In the genomic region with DNA sequence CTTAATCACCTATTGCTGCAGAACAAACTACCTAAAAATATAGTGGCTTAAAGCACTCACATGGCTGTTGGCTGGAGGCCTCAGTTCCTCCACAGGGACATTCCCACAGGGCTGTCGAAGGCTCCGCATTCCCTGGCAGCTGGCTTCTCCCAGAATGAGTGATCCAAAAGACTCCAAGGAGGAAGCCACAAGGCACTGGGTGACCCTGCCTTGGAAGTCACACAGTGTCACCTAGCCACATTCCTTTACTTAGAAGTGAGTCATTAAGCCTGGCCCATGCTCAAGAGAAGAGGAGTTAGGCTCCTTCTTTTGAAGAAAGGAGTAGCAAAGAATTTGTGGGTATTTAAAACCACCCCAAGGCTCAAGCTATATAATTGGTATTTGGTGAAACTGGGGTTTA, we compare ENCODE assay signal across 16 cellular contexts.
DNase-seq lines count a peak whose midpoint lies in the region; ATAC-seq and TF ChIP-seq lines count a peak whose summit lies in the region.
"Had no signal": no experiment of that assay in that cellular context is flagged by ENCODE, and none has a peak within 500 bp of the region (broad histone marks: within the 10 kb centered on the region; RNA-seq: fewer than 3 reads in every experiment).

No MANE protein-coding gene starts in this region.

- peak overlapping the region; percentile 42 for H3K4me3 Mint-ChIP-seq in Caco-2 (ENCODE audit: unreplicated experiment)
- no peak overlapping the region for H3K4me3 Mint-ChIP-seq in endodermal cell
- H3K4me3 Mint-ChIP-seq: activated CD8-positive, alpha-beta T cell treated with anti-CD3 and anti-CD28 coated beads, Interleukin-2, amount 10 ng/mL, durations not matched to agents 7 days and 5 days; activated naive CD4-positive, alpha-beta T cell treated with anti-CD3 and anti-CD28 coated beads, Interleukin-2, amount 10 ng/mL, durations not matched to agents 7 days and 5 days; CD4-positive, alpha-beta T cell had no signal

- H3K4me3 ChIP-seq in Caco-2 (ENCODE audit: low read depth, low read length) = no peak overlapping the region
- no peak overlapping the region for H3K4me3 ChIP-seq in LNCaP clone FGC (ENCODE audit: low read depth, low read length)
- no peak overlapping the region for H3K4me3 ChIP-seq in endodermal cell (ENCODE audit: low read length)
- no peak overlapping the region for H3K4me3 ChIP-seq in esophagus squamous epithelium
- H3K4me3 ChIP-seq: left ventricle myocardium inferior had no signal

- POLR2A ChIA-PET in Caco-2 (lab: Charles Lee) = interaction anchor here (0.6 kb wide), 2 partner anchors 64 to 1578 kb away, joined by 5 to 10 read pairs; no protein-coding TSS in a partner anchor

- peak; percentile 71 to 82 for DNase-seq in Caco-2
- peak; percentile 53 for DNase-seq in LNCaP clone FGC (ENCODE audit: low read depth)
- DNase-seq in endodermal cell = peak; percentile 82
- DNase-seq in myocyte (ENCODE audit: low read depth) = peak; percentile 91
- DNase-seq in esophagus squamous epithelium (lab: John Stamatoyannopoulos, UW) = no peak
- no peak for DNase-seq in NCI-H345 (lab: John Stamatoyannopoulos, UW)
- DNase-seq: activated CD8-positive, alpha-beta T cell treated with anti-CD3 and anti-CD28 coated beads, Interleukin-2, amount 10 ng/mL, durations not matched to agents 7 days and 5 days; activated naive CD4-positive, alpha-beta T cell treated with anti-CD3 and anti-CD28 coated beads, Interleukin-2, amount 10 ng/mL, durations not matched to agents 7 days and 5 days; CD4-positive, alpha-beta T cell; left ventricle myocardium inferior; NCI-H1694 treated with DMSO at 0.1 percent for 48 hours; nucleus accumbens; stimulated activated CD4-positive, alpha-beta T cell treated with anti-CD3 and anti-CD28 coated beads, Interleukin-1b, Interleukin-23, amount 100 ng/mL, for 48 hours; stimulated activated naive CD8-positive, alpha-beta T cell treated with anti-CD3 and anti-CD28 coated beads, Interleukin-15, Interleukin-2, amounts not matched to agents 100 U/mL and 50 U/mL, for 24 hours had no signal

- H3K36me3 Mint-ChIP-seq in Caco-2 (ENCODE audit: insufficient read depth, unreplicated experiment) (peaks cover 12% of the 10 kb centered on the region), endodermal cell (ENCODE audit: low read depth) (no peaks in the 10 kb centered on the region)
- H3K36me3 Mint-ChIP-seq: activated naive CD4-positive, alpha-beta T cell treated with anti-CD3 and anti-CD28 coated beads, Interleukin-2, amount 10 ng/mL, durations not matched to agents 7 days and 5 days had no signal

- WGBS in endodermal cell (ENCODE audit: insufficient coverage in 1 of 2, insufficient read length in 1 of 2), 2 experiments = 91 to 100% methylated on average over 2 of the region's 2 CpGs
- 20 to 56% methylated on average over 2 of the region's 2 CpGs for WGBS in esophagus squamous epithelium, 2 donors

- ATAC-seq in HG03439 (IDR thresholded peaks at IDR 0.05; ENCODE audit: unreplicated experiment) = no peak
- no peak for ATAC-seq in GM18909 (IDR thresholded peaks at IDR 0.05; ENCODE audit: poor library complexity, unreplicated experiment)
- ATAC-seq: activated CD8-positive, alpha-beta T cell treated with anti-CD3 and anti-CD28 coated beads, Interleukin-2, amount 10 ng/mL, durations not matched to agents 7 days and 5 days; stimulated activated naive CD8-positive, alpha-beta T cell treated with anti-CD3 and anti-CD28 coated beads, Interleukin-15, Interleukin-2, amounts not matched to agents 100 U/mL and 50 U/mL, for 24 hours had no signal

- no peak for TF ChIP-seq POLR2A in esophagus squamous epithelium (IDR thresholded peaks at IDR 0.05)

- no peaks in the 10 kb centered on the region for H3K9me3 ChIP-seq in Caco-2
- H3K9me3 ChIP-seq in endodermal cell (ENCODE audit: control insufficient read depth, low read length) = no peaks in the 10 kb centered on the region
- no peaks in the 10 kb centered on the region for H3K9me3 ChIP-seq in esophagus squamous epithelium

- BruUV-seq in Caco-2 (replicated peaks; lab: Mats Ljungman, UMichigan) = no TSS peak

- no peaks in the 10 kb centered on the region for H3K27me3 ChIP-seq in Caco-2 (replicated peaks; ENCODE audit: control insufficient read depth, insufficient read depth, low read length)
- no peaks in the 10 kb centered on the region for H3K27me3 ChIP-seq in endodermal cell (ENCODE audit: control insufficient read depth, insufficient read depth, low read length, poor library complexity, severe bottlenecking)
- H3K27me3 ChIP-seq in esophagus squamous epithelium = no peaks in the 10 kb centered on the region

- peaks cover 7% of the 10 kb centered on the region for H3K9me3 Mint-ChIP-seq in Caco-2 (ENCODE audit: unreplicated experiment)
- H3K9me3 Mint-ChIP-seq in endodermal cell = no peaks in the 10 kb centered on the region
- H3K9me3 Mint-ChIP-seq: CD4-positive, alpha-beta T cell had no signal

- H3K27ac Mint-ChIP-seq in Caco-2 (ENCODE audit: unreplicated experiment) (peak overlapping the region; percentile 93), endodermal cell (no peak overlapping the region)
- H3K27ac Mint-ChIP-seq: activated CD8-positive, alpha-beta T cell treated with anti-CD3 and anti-CD28 coated beads, Interleukin-2, amount 10 ng/mL, durations not matched to agents 7 days and 5 days; activated naive CD4-positive, alpha-beta T cell treated with anti-CD3 and anti-CD28 coated beads, Interleukin-2, amount 10 ng/mL, durations not matched to agents 7 days and 5 days; CD4-positive, alpha-beta T cell had no signal

- H3K4me1 ChIP-seq in Caco-2 = peaks cover 19% of the 10 kb centered on the region
- H3K4me1 ChIP-seq in endodermal cell (ENCODE audit: control insufficient read depth, insufficient read depth, low read length) = no peaks in the 10 kb centered on the region
- peaks cover 4 to 28% (median 9%) of the 10 kb centered on the region in 3 donors for H3K4me1 ChIP-seq in esophagus squamous epithelium
- H3K4me1 ChIP-seq: left ventricle myocardium inferior had no signal

- no peak overlapping the region for H3K27ac ChIP-seq in endodermal cell (ENCODE audit: low read depth, low read length)
- H3K27ac ChIP-seq in esophagus squamous epithelium = no peak overlapping the region
- H3K27ac ChIP-seq: left ventricle myocardium inferior had no signal

- intact Hi-C loops in Caco-2 (cut with micrococcal nuclease; ENCODE audit: unreplicated experiment) (loop anchor here (1.0 to 2.0 kb wide), 2 partner anchors 8 to 68 kb away; no protein-coding TSS in a partner anchor), esophagus squamous epithelium (cut with DNase I) (no loop called here)

- H3K27me3 Mint-ChIP-seq in Caco-2 (ENCODE audit: insufficient read depth, unreplicated experiment) (no peaks in the 10 kb centered on the region), endodermal cell (ENCODE audit: insufficient read depth) (no peaks in the 10 kb centered on the region)
- H3K27me3 Mint-ChIP-seq: CD4-positive, alpha-beta T cell had no signal

- H3K4me1 Mint-ChIP-seq in Caco-2 (ENCODE audit: low read depth, unreplicated experiment) (peaks cover 41% of the 10 kb centered on the region), endodermal cell (no peaks in the 10 kb centered on the region)
- H3K4me1 Mint-ChIP-seq: activated naive CD4-positive, alpha-beta T cell treated with anti-CD3 and anti-CD28 coated beads, Interleukin-2, amount 10 ng/mL, durations not matched to agents 7 days and 5 days had no signal

- TF ChIP-seq CTCF in Caco-2 (IDR thresholded peaks at IDR 0.05; ENCODE audit: insufficient read depth in 1 of 2, low read depth in 1 of 2, low read length in 1 of 2, severe bottlenecking in 1 of 2, unreplicated experiment in 1 of 2) = no peak
- TF ChIP-seq CTCF in LNCaP clone FGC (IDR thresholded peaks at IDR 0.05; ENCODE audit: control insufficient read depth, extremely low read depth, insufficient read depth) = no peak
- TF ChIP-seq CTCF in endodermal cell (conservative IDR thresholded peaks at IDR 0.05) = no peak
- no peak for TF ChIP-seq CTCF in esophagus squamous epithelium (IDR thresholded peaks at IDR 0.05)

- CTCF ChIA-PET in Caco-2 (lab: Charles Lee) = no interaction called here

- H3K9ac ChIP-seq in endodermal cell (ENCODE audit: extremely low read depth, low read length, poor library complexity, severe bottlenecking) = no peak overlapping the region

- H3K36me3 ChIP-seq in Caco-2 (ENCODE audit: control insufficient read depth, insufficient read depth, low read length) (no peaks in the 10 kb centered on the region), endodermal cell (ENCODE audit: control insufficient read depth, insufficient read depth, low read length) (no peaks in the 10 kb centered on the region), esophagus squamous epithelium (no peaks in the 10 kb centered on the region)
- H3K36me3 ChIP-seq: left ventricle myocardium inferior had no signal

Comparison
In these comparisons a context has a peak if more than half of its experiments do, and no peak if none do; other contexts are left out.
1. DNase-seq: peak in Caco-2 (2 of 2), LNCaP clone FGC (single experiment), endodermal cell (single experiment) and myocyte (single experiment); none in esophagus squamous epithelium (single experiment) and NCI-H345 (single experiment).